2 cellular contexts compared by ENCODE assay signal in the genomic region with DNA sequence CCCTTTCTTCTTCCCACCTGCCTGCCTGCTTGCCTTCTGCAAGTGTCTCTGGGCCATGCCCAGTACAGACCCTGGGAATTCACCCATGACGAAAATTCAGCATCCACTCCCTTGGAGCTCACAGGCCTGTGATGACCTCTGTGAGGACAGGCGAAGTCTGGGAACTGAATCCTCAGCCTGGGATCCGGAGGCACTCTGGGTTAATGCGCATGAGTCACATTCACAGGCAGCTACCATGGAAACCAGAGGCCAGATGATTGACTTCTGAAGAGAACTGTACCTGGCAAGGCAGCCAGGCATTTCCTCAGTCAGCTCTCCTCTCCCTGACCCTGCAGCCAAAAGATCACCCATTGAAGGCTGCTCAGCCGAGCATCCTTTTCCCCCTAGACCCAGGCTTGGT.
TF ChIP-seq lines count a peak whose summit lies in the region.

No MANE protein-coding gene starts in this region.

TF ChIP-seq in H1, 55 proteins besides CTCF, POLR2A, EP300 and RAD21:
- TF ChIP-seq JUND (IDR thresholded peaks at IDR 0.05; ENCODE audit: low read length), result 0 out of 2 replicates have a peak, but pooled peaks have one; percentile 8
- TF ChIP-seq, protein P1, sequence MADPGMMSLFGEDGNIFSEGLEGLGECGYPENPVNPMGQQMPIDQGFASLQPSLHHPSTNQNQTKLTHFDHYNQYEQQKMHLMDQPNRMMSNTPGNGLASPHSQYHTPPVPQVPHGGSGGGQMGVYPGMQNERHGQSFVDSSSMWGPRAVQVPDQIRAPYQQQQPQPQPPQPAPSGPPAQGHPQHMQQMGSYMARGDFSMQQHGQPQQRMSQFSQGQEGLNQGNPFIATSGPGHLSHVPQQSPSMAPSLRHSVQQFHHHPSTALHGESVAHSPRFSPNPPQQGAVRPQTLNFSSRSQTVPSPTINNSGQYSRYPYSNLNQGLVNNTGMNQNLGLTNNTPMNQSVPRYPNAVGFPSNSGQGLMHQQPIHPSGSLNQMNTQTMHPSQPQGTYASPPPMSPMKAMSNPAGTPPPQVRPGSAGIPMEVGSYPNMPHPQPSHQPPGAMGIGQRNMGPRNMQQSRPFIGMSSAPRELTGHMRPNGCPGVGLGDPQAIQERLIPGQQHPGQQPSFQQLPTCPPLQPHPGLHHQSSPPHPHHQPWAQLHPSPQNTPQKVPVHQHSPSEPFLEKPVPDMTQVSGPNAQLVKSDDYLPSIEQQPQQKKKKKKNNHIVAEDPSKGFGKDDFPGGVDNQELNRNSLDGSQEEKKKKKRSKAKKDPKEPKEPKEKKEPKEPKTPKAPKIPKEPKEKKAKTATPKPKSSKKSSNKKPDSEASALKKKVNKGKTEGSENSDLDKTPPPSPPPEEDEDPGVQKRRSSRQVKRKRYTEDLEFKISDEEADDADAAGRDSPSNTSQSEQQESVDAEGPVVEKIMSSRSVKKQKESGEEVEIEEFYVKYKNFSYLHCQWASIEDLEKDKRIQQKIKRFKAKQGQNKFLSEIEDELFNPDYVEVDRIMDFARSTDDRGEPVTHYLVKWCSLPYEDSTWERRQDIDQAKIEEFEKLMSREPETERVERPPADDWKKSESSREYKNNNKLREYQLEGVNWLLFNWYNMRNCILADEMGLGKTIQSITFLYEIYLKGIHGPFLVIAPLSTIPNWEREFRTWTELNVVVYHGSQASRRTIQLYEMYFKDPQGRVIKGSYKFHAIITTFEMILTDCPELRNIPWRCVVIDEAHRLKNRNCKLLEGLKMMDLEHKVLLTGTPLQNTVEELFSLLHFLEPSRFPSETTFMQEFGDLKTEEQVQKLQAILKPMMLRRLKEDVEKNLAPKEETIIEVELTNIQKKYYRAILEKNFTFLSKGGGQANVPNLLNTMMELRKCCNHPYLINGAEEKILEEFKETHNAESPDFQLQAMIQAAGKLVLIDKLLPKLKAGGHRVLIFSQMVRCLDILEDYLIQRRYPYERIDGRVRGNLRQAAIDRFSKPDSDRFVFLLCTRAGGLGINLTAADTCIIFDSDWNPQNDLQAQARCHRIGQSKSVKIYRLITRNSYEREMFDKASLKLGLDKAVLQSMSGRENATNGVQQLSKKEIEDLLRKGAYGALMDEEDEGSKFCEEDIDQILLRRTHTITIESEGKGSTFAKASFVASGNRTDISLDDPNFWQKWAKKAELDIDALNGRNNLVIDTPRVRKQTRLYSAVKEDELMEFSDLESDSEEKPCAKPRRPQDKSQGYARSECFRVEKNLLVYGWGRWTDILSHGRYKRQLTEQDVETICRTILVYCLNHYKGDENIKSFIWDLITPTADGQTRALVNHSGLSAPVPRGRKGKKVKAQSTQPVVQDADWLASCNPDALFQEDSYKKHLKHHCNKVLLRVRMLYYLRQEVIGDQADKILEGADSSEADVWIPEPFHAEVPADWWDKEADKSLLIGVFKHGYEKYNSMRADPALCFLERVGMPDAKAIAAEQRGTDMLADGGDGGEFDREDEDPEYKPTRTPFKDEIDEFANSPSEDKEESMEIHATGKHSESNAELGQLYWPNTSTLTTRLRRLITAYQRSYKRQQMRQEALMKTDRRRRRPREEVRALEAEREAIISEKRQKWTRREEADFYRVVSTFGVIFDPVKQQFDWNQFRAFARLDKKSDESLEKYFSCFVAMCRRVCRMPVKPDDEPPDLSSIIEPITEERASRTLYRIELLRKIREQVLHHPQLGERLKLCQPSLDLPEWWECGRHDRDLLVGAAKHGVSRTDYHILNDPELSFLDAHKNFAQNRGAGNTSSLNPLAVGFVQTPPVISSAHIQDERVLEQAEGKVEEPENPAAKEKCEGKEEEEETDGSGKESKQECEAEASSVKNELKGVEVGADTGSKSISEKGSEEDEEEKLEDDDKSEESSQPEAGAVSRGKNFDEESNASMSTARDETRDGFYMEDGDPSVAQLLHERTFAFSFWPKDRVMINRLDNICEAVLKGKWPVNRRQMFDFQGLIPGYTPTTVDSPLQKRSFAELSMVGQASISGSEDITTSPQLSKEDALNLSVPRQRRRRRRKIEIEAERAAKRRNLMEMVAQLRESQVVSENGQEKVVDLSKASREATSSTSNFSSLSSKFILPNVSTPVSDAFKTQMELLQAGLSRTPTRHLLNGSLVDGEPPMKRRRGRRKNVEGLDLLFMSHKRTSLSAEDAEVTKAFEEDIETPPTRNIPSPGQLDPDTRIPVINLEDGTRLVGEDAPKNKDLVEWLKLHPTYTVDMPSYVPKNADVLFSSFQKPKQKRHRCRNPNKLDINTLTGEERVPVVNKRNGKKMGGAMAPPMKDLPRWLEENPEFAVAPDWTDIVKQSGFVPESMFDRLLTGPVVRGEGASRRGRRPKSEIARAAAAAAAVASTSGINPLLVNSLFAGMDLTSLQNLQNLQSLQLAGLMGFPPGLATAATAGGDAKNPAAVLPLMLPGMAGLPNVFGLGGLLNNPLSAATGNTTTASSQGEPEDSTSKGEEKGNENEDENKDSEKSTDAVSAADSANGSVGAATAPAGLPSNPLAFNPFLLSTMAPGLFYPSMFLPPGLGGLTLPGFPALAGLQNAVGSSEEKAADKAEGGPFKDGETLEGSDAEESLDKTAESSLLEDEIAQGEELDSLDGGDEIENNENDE (IDR thresholded peaks at IDR 0.05; ENCODE audit: insufficient replicate concordance, low read length), result no peak

TF ChIP-seq in neural cell, 6 proteins besides CTCF, POLR2A, EP300 and RAD21:
- TF ChIP-seq EZH2 (IDR thresholded peaks at IDR 0.05; ENCODE audit: borderline replicate concordance, insufficient read depth, low read length, poor library complexity, severe bottlenecking) (no peak), POLR2AphosphoS5 (IDR thresholded peaks at IDR 0.05) (peak; percentile 10), MXI1 (conservative IDR thresholded peaks at IDR 0.05; ENCODE audit: poor library complexity, severe bottlenecking) (no peak), SMC3 (conservative IDR thresholded peaks at IDR 0.05; ENCODE audit: poor library complexity) (no peak), TAF1 (IDR thresholded peaks at IDR 0.05; ENCODE audit: low read depth) (no peak)
- TF ChIP-seq, protein P2, sequence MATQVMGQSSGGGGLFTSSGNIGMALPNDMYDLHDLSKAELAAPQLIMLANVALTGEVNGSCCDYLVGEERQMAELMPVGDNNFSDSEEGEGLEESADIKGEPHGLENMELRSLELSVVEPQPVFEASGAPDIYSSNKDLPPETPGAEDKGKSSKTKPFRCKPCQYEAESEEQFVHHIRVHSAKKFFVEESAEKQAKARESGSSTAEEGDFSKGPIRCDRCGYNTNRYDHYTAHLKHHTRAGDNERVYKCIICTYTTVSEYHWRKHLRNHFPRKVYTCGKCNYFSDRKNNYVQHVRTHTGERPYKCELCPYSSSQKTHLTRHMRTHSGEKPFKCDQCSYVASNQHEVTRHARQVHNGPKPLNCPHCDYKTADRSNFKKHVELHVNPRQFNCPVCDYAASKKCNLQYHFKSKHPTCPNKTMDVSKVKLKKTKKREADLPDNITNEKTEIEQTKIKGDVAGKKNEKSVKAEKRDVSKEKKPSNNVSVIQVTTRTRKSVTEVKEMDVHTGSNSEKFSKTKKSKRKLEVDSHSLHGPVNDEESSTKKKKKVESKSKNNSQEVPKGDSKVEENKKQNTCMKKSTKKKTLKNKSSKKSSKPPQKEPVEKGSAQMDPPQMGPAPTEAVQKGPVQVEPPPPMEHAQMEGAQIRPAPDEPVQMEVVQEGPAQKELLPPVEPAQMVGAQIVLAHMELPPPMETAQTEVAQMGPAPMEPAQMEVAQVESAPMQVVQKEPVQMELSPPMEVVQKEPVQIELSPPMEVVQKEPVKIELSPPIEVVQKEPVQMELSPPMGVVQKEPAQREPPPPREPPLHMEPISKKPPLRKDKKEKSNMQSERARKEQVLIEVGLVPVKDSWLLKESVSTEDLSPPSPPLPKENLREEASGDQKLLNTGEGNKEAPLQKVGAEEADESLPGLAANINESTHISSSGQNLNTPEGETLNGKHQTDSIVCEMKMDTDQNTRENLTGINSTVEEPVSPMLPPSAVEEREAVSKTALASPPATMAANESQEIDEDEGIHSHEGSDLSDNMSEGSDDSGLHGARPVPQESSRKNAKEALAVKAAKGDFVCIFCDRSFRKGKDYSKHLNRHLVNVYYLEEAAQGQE (IDR thresholded peaks at IDR 0.05; ENCODE audit: borderline replicate concordance), result no peak
